Comparison of ENCODE assay signal across 11 cellular contexts in genomic region chr12:22051114-22051698, GRCh38.
"Had no signal": no experiment of that assay in that cellular context is flagged by ENCODE, and none has a peak within 500 bp of the region (broad histone marks: within the 10 kb centered on the region; RNA-seq: fewer than 3 reads in every experiment).

No MANE protein-coding gene starts in this region.

- H3K27me3 ChIP-seq: ascending aorta, upper lobe of left lung had no signal

- DNase-seq: activated B cell treated with CpG ODN at 0.5 μM for 24 hours; activated naive CD4-positive, alpha-beta T cell; activated naive CD8-positive, alpha-beta T cell treated with anti-CD3 and anti-CD28 coated beads, Interleukin-2, amount 50 U/mL, for 24 hours; endodermal cell; foreskin melanocyte; left colon; stimulated activated CD4-positive, alpha-beta T cell treated with anti-CD3 and anti-CD28 coated beads, Interleukin-4, amount 100 ng/mL, for 1 hour; stimulated activated naive B cell treated with anti-CD40 and anti-IgM and Interleukin-4, amounts not matched to agents 10 μg/mL and 1 μg/mL and 100 μg/mL, for 72 hours; SW 1271; upper lobe of left lung had no signal

- ATAC-seq: activated naive CD8-positive, alpha-beta T cell treated with anti-CD3 and anti-CD28 coated beads, Interleukin-2, amount 50 U/mL, for 24 hours; left colon; stimulated activated naive B cell treated with anti-CD40 and anti-IgM and Interleukin-4, amounts not matched to agents 10 μg/mL and 1 μg/mL and 100 μg/mL, for 72 hours had no signal

- H3K4me3 ChIP-seq: ascending aorta, upper lobe of left lung had no signal

- H3K9me3 ChIP-seq: ascending aorta, upper lobe of left lung had no signal
